In the genomic region with DNA sequence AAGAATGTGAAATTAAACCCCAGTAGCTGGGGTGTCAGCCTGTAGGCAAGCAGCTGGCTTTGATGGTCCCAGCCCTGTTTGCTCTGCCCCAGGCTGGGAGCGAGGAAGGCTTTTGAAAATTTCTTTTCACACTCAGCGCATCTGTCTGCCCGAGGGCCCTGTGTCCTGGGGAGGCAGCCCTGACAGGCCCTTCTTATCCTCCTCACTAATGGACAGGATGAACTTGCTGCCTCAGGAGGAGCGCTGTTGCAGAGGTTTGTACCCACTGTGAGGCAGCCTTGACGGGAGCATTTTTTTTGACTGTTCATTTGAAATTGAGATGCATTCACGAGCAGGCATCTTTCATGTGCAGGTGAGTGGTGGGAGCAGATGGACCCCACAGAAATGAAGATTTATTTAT, we compare ENCODE assay signal across 21 cellular contexts.
"Had no signal": no experiment of that assay in that cellular context is flagged by ENCODE, and none has a peak within 500 bp of the region (broad histone marks: within the 10 kb centered on the region; RNA-seq: fewer than 3 reads in every experiment).

No MANE protein-coding gene starts in this region.

- H3K27ac ChIP-seq: SK-N-MC, VCaP had no signal

- H3K36me3 ChIP-seq: MG63 had no signal

- ATAC-seq: activated CD4-positive, alpha-beta T cell treated with anti-CD3 and anti-CD28 coated beads for 36 hours; activated T-cell treated with anti-CD3 and anti-CD28 coated beads, Interleukin-2, amount 50 U/mL, for 72 hours had no signal

- DNase-seq: activated CD4-positive, alpha-beta memory T cell treated with anti-CD3 and anti-CD28 coated beads, Interleukin-2, amount 10 ng/mL, durations not matched to agents 7 days and 5 days; activated CD4-positive, alpha-beta T cell treated with anti-CD3 and anti-CD28 coated beads for 36 hours; activated CD4-positive, alpha-beta T cell treated with anti-CD3 and anti-CD28 coated beads, Interleukin-2, amount 50 U/mL, for 1 hour; activated CD8-positive, alpha-beta memory T cell treated with anti-CD3 and anti-CD28 coated beads, Interleukin-2, amount 50 U/mL, for 4 hours; activated gamma-delta T cell treated with Interleukin-2 at 50 U/mL for 16 hours; activated naive CD4-positive, alpha-beta T cell treated with anti-CD3 and anti-CD28 coated beads, Interleukin-2, amount 10 ng/mL, durations not matched to agents 7 days and 5 days; activated naive CD8-positive, alpha-beta T cell treated with anti-CD3 and anti-CD28 coated beads for 36 hours; activated T-cell treated with anti-CD3 and anti-CD28 coated beads, Interleukin-2, amount 50 U/mL, for 72 hours; anterior cingulate cortex; MG63; MV-4-11; NCI-H1092 treated with DMSO at 0.1 percent for 48 hours; NCI-H1417 treated with DMSO at 0.1 percent for 48 hours; NCI-H187 treated with DMSO at 0.1 percent for 48 hours; NCI-H2081 treated with DMSO at 0.1 percent for 48 hours; NCI-H446; NCI-H524 treated with DMSO at 0.1 percent for 48 hours; NCI-H774; T-helper 1 cell had no signal

- H3K9me3 ChIP-seq: MG63 had no signal

- H3K4me3 ChIP-seq: MG63, SK-N-MC had no signal

- H3K27me3 ChIP-seq: MG63 had no signal
